Comparison of ENCODE assay signal across 22 cellular contexts in genomic region chr17:8602679-8603078, GRCh38. TPM values are rescaled to one million over a fixed set of nuclear protein-coding genes. Genes with fewer than 3 reads are reported as not detected.
A peak's percentile ranks its signal among the peaks of the same experiment; 100 is the strongest.
DNase-seq lines count a peak whose midpoint lies in the region; FAIRE-seq and TF ChIP-seq lines count a peak whose summit lies in the region.
"Had no signal": no experiment of that assay in that cellular context is flagged by ENCODE, and none has a peak within 500 bp of the region (broad histone marks: within the 10 kb centered on the region; RNA-seq: fewer than 3 reads in every experiment).

No MANE protein-coding gene starts in this region.

- no peaks in the 10 kb centered on the region for H3K9me3 ChIP-seq in ascending aorta
- no peaks in the 10 kb centered on the region for H3K9me3 ChIP-seq in tibial artery
- no peaks in the 10 kb centered on the region for H3K9me3 ChIP-seq in effector memory CD4-positive, alpha-beta T cell (ENCODE audit: control insufficient read depth, low read length)
- H3K9me3 ChIP-seq: Caco-2 had no signal

- H3K36me3 ChIP-seq in ascending aorta = peaks cover 3 to 6% of the 10 kb centered on the region in 2 donors
- peaks cover 0 to 5% (median 0%) of the 10 kb centered on the region in 3 donors for H3K36me3 ChIP-seq in tibial artery
- H3K36me3 ChIP-seq in effector memory CD4-positive, alpha-beta T cell (ENCODE audit: control insufficient read depth, insufficient read depth, low read length) = no peaks in the 10 kb centered on the region

- H3K4me3 ChIP-seq in ascending aorta (peak overlapping the region in 1 of 2 donors; percentile 37), tibial artery (no peak overlapping the region)
- H3K4me3 ChIP-seq in effector memory CD4-positive, alpha-beta T cell (ENCODE audit: insufficient read depth, low read depth, low read length, poor library complexity, severe bottlenecking) = no peak overlapping the region
- H3K4me3 ChIP-seq: BLaER1, GM12878, GM23338 had no signal

- FAIRE-seq in islet of Langerhans (lab: Jason Lieb, UNC) = peak; percentile 91
- FAIRE-seq: A204.1, G401.6, GM12878, GM19239 had no signal

- H3K4me1 ChIP-seq in ascending aorta (peaks cover 7 to 57% of the 10 kb centered on the region in 2 donors), tibial artery (peaks cover 0 to 93% (median 17%) of the 10 kb centered on the region in 4 donors)
- no peaks in the 10 kb centered on the region for H3K4me1 ChIP-seq in effector memory CD4-positive, alpha-beta T cell (ENCODE audit: control insufficient read depth, insufficient read depth, low read length, poor library complexity, severe bottlenecking)
- H3K4me1 ChIP-seq: Caco-2 had no signal

- H3K27ac ChIP-seq in ascending aorta = peak overlapping the region; percentile 65 to 93
- H3K27ac ChIP-seq in tibial artery = peak overlapping the region; percentile 97 to 98
- no peak overlapping the region for H3K27ac ChIP-seq in effector memory CD4-positive, alpha-beta T cell (ENCODE audit: insufficient read depth, low read length, poor library complexity, severe bottlenecking)
- H3K27ac ChIP-seq: 22Rv1, BLaER1, C4-2B had no signal

- intact Hi-C loops in ascending aorta (cut with DNase I) = no loop called here
- intact Hi-C loops in tibial artery (cut with DNase I; ENCODE audit: low total_unique reads) = no loop called here

- H3K27me3 ChIP-seq in ascending aorta (no peaks in the 10 kb centered on the region), tibial artery (no peaks in the 10 kb centered on the region)
- no peaks in the 10 kb centered on the region for H3K27me3 ChIP-seq in effector memory CD4-positive, alpha-beta T cell (replicated peaks; ENCODE audit: control insufficient read depth, insufficient read depth, low read length, poor library complexity, severe bottlenecking)
- H3K27me3 ChIP-seq: BLaER1 had no signal

- TF ChIP-seq CTCF in ascending aorta (IDR thresholded peaks at IDR 0.05) = no peak
- TF ChIP-seq CTCF in tibial artery (IDR thresholded peaks at IDR 0.05) = no peak

- DNase-seq in NCI-H82 (lab: John Stamatoyannopoulos, UW) = peak; percentile 31
- DNase-seq in NCI-H82 treated with DMSO at 0.1 percent for 48 hours (lab: John Stamatoyannopoulos, UW; ENCODE audit: unreplicated experiment) = no peak
- no peak for DNase-seq in ascending aorta (ENCODE audit: low spot score in 2 of 2)
- DNase-seq in tibial artery = no peak
- DNase-seq in effector memory CD4-positive, alpha-beta T cell = no peak
- no peak for DNase-seq in cerebellum (ENCODE audit: low spot score)
- DNase-seq in occipital lobe (lab: John Stamatoyannopoulos, UW) = no peak
- DNase-seq: Caco-2; CD4-positive, CD25-positive, alpha-beta regulatory T cell; CD8-positive, alpha-beta T cell; DMS153; DND-41; H9 had no signal

RNA-seq across cellular contexts. Expression of gene MYH10, which starts 27.8 kb away (rescaled TPM):
- total RNA-seq in ascending aorta (378 TPM), cerebellum (147 TPM), occipital lobe (142 TPM)
